In the genomic region with DNA sequence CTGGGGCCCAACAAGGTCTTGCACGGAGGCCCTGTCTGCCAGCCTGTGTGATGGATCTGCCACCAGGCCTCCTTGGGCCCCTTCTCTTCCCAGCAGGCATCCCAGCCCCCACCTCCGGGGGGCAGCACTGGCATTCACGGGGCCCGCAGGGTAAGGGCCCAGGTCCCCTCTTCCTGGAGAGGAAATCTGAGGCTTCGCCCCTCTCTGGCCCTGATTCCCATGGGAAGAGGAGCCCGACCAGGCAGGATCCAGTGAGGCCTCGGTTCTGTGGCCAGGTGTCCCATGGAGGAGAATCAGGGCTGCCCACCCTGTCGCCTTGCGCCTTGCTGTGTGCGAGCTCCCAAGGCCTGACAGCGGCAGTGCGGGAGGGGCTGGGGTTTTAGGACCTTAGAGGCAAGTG, we compare ENCODE assay signal across 13 cellular contexts. TPM values are rescaled to one million over a fixed set of nuclear protein-coding genes. Genes with fewer than 3 reads are reported as not detected.
DNase-seq lines count a peak whose midpoint lies in the region; ATAC-seq and TF ChIP-seq lines count a peak whose summit lies in the region.
"Had no signal": no experiment of that assay in that cellular context is flagged by ENCODE, and none has a peak within 500 bp of the region (broad histone marks: within the 10 kb centered on the region; RNA-seq: fewer than 3 reads in every experiment).

No MANE protein-coding gene starts in this region.

- TF ChIP-seq CTCF in WTC11 (IDR thresholded peaks at IDR 0.05), result peak; percentile 42; the same call in 1 of the 2 replicates

- peak; percentile 19 for DNase-seq in stimulated activated CD4-positive, alpha-beta T cell treated with anti-CD3 and anti-CD28 coated beads, Interleukin-4, amount 100 ng/mL, for 1 hour
- DNase-seq in stimulated activated CD4-positive, alpha-beta T cell treated with anti-CD3 and anti-CD28 coated beads, Interleukin-12 subunit alpha, Interleukin-12 subunit beta, amount 100 ng/mL, for 4 hours, result no peak
- DNase-seq in WTC11 (ENCODE audit: low spot score), result peak; percentile 60
- DNase-seq in left ventricle myocardium superior, result peak; percentile 25
- DNase-seq in NCI-H345 (lab: John Stamatoyannopoulos, UW), result no peak
- no peak for DNase-seq in stimulated activated CD8-positive, alpha-beta memory T cell treated with anti-CD3 and anti-CD28 coated beads, Interleukin-4, amount 100 ng/mL, for 48 hours
- DNase-seq: activated CD4-positive, alpha-beta T cell treated with anti-CD3 and anti-CD28 coated beads, Interleukin-2, amount 50 U/mL, for 1 hour; NCI-H146; transverse colon had no signal

- no peaks in the 10 kb centered on the region for H3K4me1 Mint-ChIP-seq in WTC11

- H3K36me3 Mint-ChIP-seq in WTC11, result peaks cover 16% of the 10 kb centered on the region; the same call in 1 of the 2 replicates
- H3K36me3 Mint-ChIP-seq: activated naive CD8-positive, alpha-beta T cell had no signal

- POLR2A ChIA-PET in WTC11 (lab: Charles Lee), result no interaction called here

- no peaks in the 10 kb centered on the region for H3K27me3 Mint-ChIP-seq in WTC11 (ENCODE audit: low read depth)
- H3K27me3 Mint-ChIP-seq: activated naive CD8-positive, alpha-beta T cell had no signal

- H3K4me3 Mint-ChIP-seq in WTC11, result no peak overlapping the region
- H3K4me3 Mint-ChIP-seq: activated naive CD8-positive, alpha-beta T cell had no signal

- ATAC-seq in WTC11 (peak; percentile 81), left ventricle myocardium superior (no peak), HG02885 (IDR thresholded peaks at IDR 0.05; ENCODE audit: poor library complexity, unreplicated experiment) (no peak), HG03354 (IDR thresholded peaks at IDR 0.05; ENCODE audit: poor library complexity, severe bottlenecking, unreplicated experiment) (no peak)

- CTCF ChIA-PET in WTC11 (lab: Charles Lee), result interaction anchor here (0.6 to 1.8 kb wide), 2 partner anchors 17 to 229 kb away, joined by 3 to 5 read pairs; no protein-coding TSS in a partner anchor

- intact Hi-C loops in left ventricle myocardium superior (cut with micrococcal nuclease), result no loop called here

- no peaks in the 10 kb centered on the region for H3K9me3 Mint-ChIP-seq in WTC11

- H3K27ac Mint-ChIP-seq in WTC11, result peak overlapping the region; percentile 34; the same call in 1 of the 2 replicates
- H3K27ac Mint-ChIP-seq: activated naive CD8-positive, alpha-beta T cell had no signal

TF ChIP-seq in WTC11, 78 proteins besides CTCF, POLR2A, EP300 and RAD21 (continues in another document):
- TF ChIP-seq, protein P1, sequence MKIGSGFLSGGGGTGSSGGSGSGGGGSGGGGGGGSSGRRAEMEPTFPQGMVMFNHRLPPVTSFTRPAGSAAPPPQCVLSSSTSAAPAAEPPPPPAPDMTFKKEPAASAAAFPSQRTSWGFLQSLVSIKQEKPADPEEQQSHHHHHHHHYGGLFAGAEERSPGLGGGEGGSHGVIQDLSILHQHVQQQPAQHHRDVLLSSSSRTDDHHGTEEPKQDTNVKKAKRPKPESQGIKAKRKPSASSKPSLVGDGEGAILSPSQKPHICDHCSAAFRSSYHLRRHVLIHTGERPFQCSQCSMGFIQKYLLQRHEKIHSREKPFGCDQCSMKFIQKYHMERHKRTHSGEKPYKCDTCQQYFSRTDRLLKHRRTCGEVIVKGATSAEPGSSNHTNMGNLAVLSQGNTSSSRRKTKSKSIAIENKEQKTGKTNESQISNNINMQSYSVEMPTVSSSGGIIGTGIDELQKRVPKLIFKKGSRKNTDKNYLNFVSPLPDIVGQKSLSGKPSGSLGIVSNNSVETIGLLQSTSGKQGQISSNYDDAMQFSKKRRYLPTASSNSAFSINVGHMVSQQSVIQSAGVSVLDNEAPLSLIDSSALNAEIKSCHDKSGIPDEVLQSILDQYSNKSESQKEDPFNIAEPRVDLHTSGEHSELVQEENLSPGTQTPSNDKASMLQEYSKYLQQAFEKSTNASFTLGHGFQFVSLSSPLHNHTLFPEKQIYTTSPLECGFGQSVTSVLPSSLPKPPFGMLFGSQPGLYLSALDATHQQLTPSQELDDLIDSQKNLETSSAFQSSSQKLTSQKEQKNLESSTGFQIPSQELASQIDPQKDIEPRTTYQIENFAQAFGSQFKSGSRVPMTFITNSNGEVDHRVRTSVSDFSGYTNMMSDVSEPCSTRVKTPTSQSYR (CRISPR knock-in tag; IDR thresholded peaks at IDR 0.05), result no peak
- TF ChIP-seq, protein P2, sequence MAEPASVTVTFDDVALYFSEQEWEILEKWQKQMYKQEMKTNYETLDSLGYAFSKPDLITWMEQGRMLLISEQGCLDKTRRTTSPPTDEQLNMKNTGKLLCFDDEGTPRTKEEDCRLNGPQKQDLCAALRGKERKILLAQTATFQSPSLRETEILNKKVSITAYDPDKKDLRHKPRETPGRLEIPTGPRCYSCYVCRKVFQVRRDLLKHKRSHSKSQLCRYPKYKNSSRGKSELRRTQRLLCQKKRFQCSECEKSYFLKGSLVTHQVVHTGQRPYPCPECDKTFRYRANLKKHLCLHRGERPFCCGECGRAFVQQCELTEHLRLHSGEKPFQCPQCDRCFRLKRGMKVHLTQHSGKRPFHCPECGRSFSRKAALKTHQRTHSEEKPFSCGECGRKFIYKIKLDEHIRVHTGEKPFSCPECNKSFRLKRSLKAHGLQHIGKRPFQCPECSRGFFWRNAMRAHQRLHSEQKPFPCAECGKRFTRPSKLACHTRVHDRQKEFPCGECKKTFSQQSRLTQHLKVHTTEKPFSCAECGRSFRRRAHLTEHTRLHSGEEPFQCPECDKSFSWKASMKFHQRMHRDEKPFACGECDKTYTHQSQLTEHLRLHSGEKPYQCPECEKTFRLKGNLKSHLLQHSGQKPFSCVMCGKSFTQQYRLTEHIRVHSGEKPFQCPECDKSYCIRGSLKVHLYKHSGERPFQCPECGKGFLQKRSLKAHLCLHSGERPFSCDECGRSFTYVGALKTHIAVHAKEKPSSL (CRISPR knock-in tag; conservative IDR thresholded peaks at IDR 0.05), result no peak
- TF ChIP-seq FOXK1 (CRISPR knock-in tag; IDR thresholded peaks at IDR 0.05), result no peak
- TF ChIP-seq GABPB1 (CRISPR knock-in tag; IDR thresholded peaks at IDR 0.05), result no peak
- no peak for TF ChIP-seq EMX1 (CRISPR knock-in tag; IDR thresholded peaks at IDR 0.05)
- TF ChIP-seq, protein P3, sequence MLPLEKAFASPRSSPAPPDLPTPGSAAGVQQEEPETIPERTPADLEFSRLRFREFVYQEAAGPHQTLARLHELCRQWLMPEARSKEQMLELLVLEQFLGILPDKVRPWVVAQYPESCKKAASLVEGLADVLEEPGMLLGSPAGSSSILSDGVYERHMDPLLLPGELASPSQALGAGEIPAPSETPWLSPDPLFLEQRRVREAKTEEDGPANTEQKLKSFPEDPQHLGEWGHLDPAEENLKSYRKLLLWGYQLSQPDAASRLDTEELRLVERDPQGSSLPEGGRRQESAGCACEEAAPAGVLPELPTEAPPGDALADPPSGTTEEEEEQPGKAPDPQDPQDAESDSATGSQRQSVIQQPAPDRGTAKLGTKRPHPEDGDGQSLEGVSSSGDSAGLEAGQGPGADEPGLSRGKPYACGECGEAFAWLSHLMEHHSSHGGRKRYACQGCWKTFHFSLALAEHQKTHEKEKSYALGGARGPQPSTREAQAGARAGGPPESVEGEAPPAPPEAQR (CRISPR knock-in tag; IDR thresholded peaks at IDR 0.05), result no peak
- no peak for TF ChIP-seq TEAD4 (CRISPR knock-in tag; IDR thresholded peaks at IDR 0.05)
- TF ChIP-seq, protein P4, sequence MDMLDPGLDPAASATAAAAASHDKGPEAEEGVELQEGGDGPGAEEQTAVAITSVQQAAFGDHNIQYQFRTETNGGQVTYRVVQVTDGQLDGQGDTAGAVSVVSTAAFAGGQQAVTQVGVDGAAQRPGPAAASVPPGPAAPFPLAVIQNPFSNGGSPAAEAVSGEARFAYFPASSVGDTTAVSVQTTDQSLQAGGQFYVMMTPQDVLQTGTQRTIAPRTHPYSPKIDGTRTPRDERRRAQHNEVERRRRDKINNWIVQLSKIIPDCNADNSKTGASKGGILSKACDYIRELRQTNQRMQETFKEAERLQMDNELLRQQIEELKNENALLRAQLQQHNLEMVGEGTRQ (CRISPR knock-in tag; IDR thresholded peaks at IDR 0.05), result no peak
- no peak for TF ChIP-seq SP1 (CRISPR knock-in tag; conservative IDR thresholded peaks at IDR 0.05)
- TF ChIP-seq, protein P5, sequence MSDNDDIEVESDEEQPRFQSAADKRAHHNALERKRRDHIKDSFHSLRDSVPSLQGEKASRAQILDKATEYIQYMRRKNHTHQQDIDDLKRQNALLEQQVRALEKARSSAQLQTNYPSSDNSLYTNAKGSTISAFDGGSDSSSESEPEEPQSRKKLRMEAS (CRISPR knock-in tag; IDR thresholded peaks at IDR 0.05), result no peak
- TF ChIP-seq, protein P6, sequence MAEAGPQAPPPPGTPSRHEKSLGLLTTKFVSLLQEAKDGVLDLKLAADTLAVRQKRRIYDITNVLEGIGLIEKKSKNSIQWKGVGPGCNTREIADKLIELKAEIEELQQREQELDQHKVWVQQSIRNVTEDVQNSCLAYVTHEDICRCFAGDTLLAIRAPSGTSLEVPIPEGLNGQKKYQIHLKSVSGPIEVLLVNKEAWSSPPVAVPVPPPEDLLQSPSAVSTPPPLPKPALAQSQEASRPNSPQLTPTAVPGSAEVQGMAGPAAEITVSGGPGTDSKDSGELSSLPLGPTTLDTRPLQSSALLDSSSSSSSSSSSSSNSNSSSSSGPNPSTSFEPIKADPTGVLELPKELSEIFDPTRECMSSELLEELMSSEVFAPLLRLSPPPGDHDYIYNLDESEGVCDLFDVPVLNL (CRISPR knock-in tag; IDR thresholded peaks at IDR 0.05; ENCODE audit: borderline replicate concordance, low read depth), result no peak
- no peak for TF ChIP-seq JUN (CRISPR knock-in tag; IDR thresholded peaks at IDR 0.05)
- TF ChIP-seq, protein P7, sequence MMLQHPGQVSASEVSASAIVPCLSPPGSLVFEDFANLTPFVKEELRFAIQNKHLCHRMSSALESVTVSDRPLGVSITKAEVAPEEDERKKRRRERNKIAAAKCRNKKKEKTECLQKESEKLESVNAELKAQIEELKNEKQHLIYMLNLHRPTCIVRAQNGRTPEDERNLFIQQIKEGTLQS (CRISPR knock-in tag; conservative IDR thresholded peaks at IDR 0.05), result no peak
- TF ChIP-seq, protein P8, sequence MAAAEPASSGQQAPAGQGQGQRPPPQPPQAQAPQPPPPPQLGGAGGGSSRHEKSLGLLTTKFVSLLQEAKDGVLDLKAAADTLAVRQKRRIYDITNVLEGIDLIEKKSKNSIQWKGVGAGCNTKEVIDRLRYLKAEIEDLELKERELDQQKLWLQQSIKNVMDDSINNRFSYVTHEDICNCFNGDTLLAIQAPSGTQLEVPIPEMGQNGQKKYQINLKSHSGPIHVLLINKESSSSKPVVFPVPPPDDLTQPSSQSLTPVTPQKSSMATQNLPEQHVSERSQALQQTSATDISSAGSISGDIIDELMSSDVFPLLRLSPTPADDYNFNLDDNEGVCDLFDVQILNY (CRISPR knock-in tag; IDR thresholded peaks at IDR 0.05), result no peak
- no peak for TF ChIP-seq ZNF317 (CRISPR knock-in tag; IDR thresholded peaks at IDR 0.05; ENCODE audit: borderline replicate concordance, low read depth)
- no peak for TF ChIP-seq ZBTB21 (CRISPR knock-in tag; IDR thresholded peaks at IDR 0.05; ENCODE audit: borderline replicate concordance)

RNA-seq across cellular contexts. Expression of a gene that starts 48.4 kb away (rescaled TPM):
- 25.4 to 31.4 TPM (median 29.6 TPM) in 3 replicates for total RNA-seq in WTC11 (2021)
- 43.1 TPM for total RNA-seq in left ventricle myocardium superior

RNA-seq across cellular contexts. Expression of a gene that starts 55.0 kb away (rescaled TPM):
- 0.14 to 0.32 TPM (median 0.15 TPM) in 3 replicates for total RNA-seq in WTC11 (2021)
- not detected for total RNA-seq in left ventricle myocardium superior
- total RNA-seq: dermis microvascular lymphatic vessel endothelial cell had no signal

Comparison
In these comparisons a context has a peak if more than half of its experiments do, and no peak if none do; other contexts are left out.
1. DNase-seq: peak in stimulated activated CD4-positive, alpha-beta T cell treated with anti-CD3 and anti-CD28 coated beads, Interleukin-4, amount 100 ng/mL, for 1 hour (single experiment), WTC11 (single experiment) and left ventricle myocardium superior (single experiment); none in stimulated activated CD4-positive, alpha-beta T cell treated with anti-CD3 and anti-CD28 coated beads, Interleukin-12 subunit alpha, Interleukin-12 subunit beta, amount 100 ng/mL, for 4 hours (single experiment), NCI-H345 (single experiment) and stimulated activated CD8-positive, alpha-beta memory T cell treated with anti-CD3 and anti-CD28 coated beads, Interleukin-4, amount 100 ng/mL, for 48 hours (single experiment).